10 cellular contexts compared by ENCODE assay signal in genomic region chr5:140356878-140357730, GRCh38. TPM values are rescaled to one million over a fixed set of nuclear protein-coding genes. Genes with fewer than 3 reads are reported as not detected.
A peak's percentile ranks its signal among the peaks of the same experiment; 100 is the strongest.
DNase-seq lines count a peak whose midpoint lies in the region; ATAC-seq and TF ChIP-seq lines count a peak whose summit lies in the region.
"Had no signal": no experiment of that assay in that cellular context is flagged by ENCODE, and none has a peak within 500 bp of the region (broad histone marks: within the 10 kb centered on the region; RNA-seq: fewer than 3 reads in every experiment).

No MANE protein-coding gene starts in this region.

- H3K27me3 Mint-ChIP-seq in activated T-helper 1 cell treated with anti-CD3 and anti-CD28 coated beads, Interleukin-12 subunit alpha, Interleukin-12 subunit beta, Interleukin-2, Interleukin-4 antibody, amounts not matched to agents 30 ng/mL and 10 ng/mL and 1 ng/mL, durations not matched to agents 14 hours and 24 hours and 36 hours (ENCODE audit: insufficient read depth), result peaks cover 4% of the 10 kb centered on the region
- H3K27me3 Mint-ChIP-seq in nephron (ENCODE audit: low read depth), result no peaks in the 10 kb centered on the region

- H3K9me3 Mint-ChIP-seq in activated T-helper 1 cell treated with anti-CD3 and anti-CD28 coated beads, Interleukin-12 subunit alpha, Interleukin-12 subunit beta, Interleukin-2, Interleukin-4 antibody, amounts not matched to agents 30 ng/mL and 10 ng/mL and 1 ng/mL, durations not matched to agents 14 hours and 24 hours and 36 hours, result no peaks in the 10 kb centered on the region
- H3K9me3 Mint-ChIP-seq in nephron, result no peaks in the 10 kb centered on the region

- no peaks in the 10 kb centered on the region for H3K36me3 Mint-ChIP-seq in activated T-helper 1 cell treated with anti-CD3 and anti-CD28 coated beads, Interleukin-12 subunit alpha, Interleukin-12 subunit beta, Interleukin-2, Interleukin-4 antibody, amounts not matched to agents 30 ng/mL and 10 ng/mL and 1 ng/mL, durations not matched to agents 14 hours and 24 hours and 36 hours (ENCODE audit: low read depth)
- H3K36me3 Mint-ChIP-seq in nephron (ENCODE audit: low read depth), result no peaks in the 10 kb centered on the region

- 42% methylated on average over 10 of the region's 10 CpGs for WGBS in prostate gland

- intact Hi-C loops in activated T-helper 1 cell treated with anti-CD3 and anti-CD28 coated beads, Interleukin-12 subunit alpha, Interleukin-12 subunit beta, Interleukin-2, Interleukin-4 antibody, amounts not matched to agents 30 ng/mL and 10 ng/mL and 1 ng/mL, durations not matched to agents 14 hours and 24 hours and 36 hours (cut with micrococcal nuclease), result loop anchor here (1.0 kb wide), 4 partner anchors 11 to 117 kb away; partner anchors contain the start of genes HBEGF and PFDN1
- intact Hi-C loops in prostate gland (cut with DNase I), result loop anchor here (2.0 kb wide), 1 partner anchor 112 kb away; no protein-coding TSS in a partner anchor

- no peaks in the 10 kb centered on the region for H3K36me3 ChIP-seq in prostate gland
- H3K36me3 ChIP-seq: tibial nerve had no signal

- H3K4me3 Mint-ChIP-seq in activated T-helper 1 cell treated with anti-CD3 and anti-CD28 coated beads, Interleukin-12 subunit alpha, Interleukin-12 subunit beta, Interleukin-2, Interleukin-4 antibody, amounts not matched to agents 30 ng/mL and 10 ng/mL and 1 ng/mL, durations not matched to agents 14 hours and 24 hours and 36 hours, result peak overlapping the region; percentile 74
- H3K4me3 Mint-ChIP-seq in nephron, result peak overlapping the region in 2 of 3 experiments; percentile 15 to 52

- TF ChIP-seq POLR2A in prostate gland (IDR thresholded peaks at IDR 0.05), result no peak

- TF ChIP-seq CTCF in nephron (IDR thresholded peaks at IDR 0.05; ENCODE audit: unreplicated experiment in 3 of 3), result no peak
- no peak for TF ChIP-seq CTCF in prostate gland (IDR thresholded peaks at IDR 0.05)

- no peak overlapping the region for H3K27ac ChIP-seq in prostate gland
- H3K27ac ChIP-seq: tibial nerve had no signal

- no peak for DNase-seq in activated T-helper 1 cell treated with anti-CD3 and anti-CD28 coated beads, Interleukin-12 subunit alpha, Interleukin-12 subunit beta, Interleukin-2, Interleukin-4 antibody, amounts not matched to agents 30 ng/mL and 10 ng/mL and 1 ng/mL, durations not matched to agents 14 hours and 24 hours and 36 hours (ENCODE audit: low spot score)
- DNase-seq in NCI-H1048 (lab: John Stamatoyannopoulos, UW), result no peak
- no peak for DNase-seq in DMS153 (lab: John Stamatoyannopoulos, UW)
- no peak for DNase-seq in LoVo (ENCODE audit: low spot score)
- no peak for DNase-seq in prostate gland (ENCODE audit: low spot score)

- H3K4me3 ChIP-seq in prostate gland, result no peak overlapping the region

- H3K4me1 ChIP-seq in prostate gland (replicated peaks), result no peaks in the 10 kb centered on the region

- H3K27me3 ChIP-seq in prostate gland (replicated peaks; ENCODE audit: insufficient read depth), result no peaks in the 10 kb centered on the region
- H3K27me3 ChIP-seq: tibial nerve had no signal

- no peak overlapping the region for H3K27ac Mint-ChIP-seq in activated T-helper 1 cell treated with anti-CD3 and anti-CD28 coated beads, Interleukin-12 subunit alpha, Interleukin-12 subunit beta, Interleukin-2, Interleukin-4 antibody, amounts not matched to agents 30 ng/mL and 10 ng/mL and 1 ng/mL, durations not matched to agents 14 hours and 24 hours and 36 hours
- H3K27ac Mint-ChIP-seq in nephron, result no peak overlapping the region

- ATAC-seq in GM18868 (IDR thresholded peaks at IDR 0.05; ENCODE audit: unreplicated experiment), result peak; percentile 23
- peak; percentile 20 for ATAC-seq in HG02798 (IDR thresholded peaks at IDR 0.05; ENCODE audit: poor library complexity, unreplicated experiment)

- peaks cover 17% of the 10 kb centered on the region for H3K4me1 Mint-ChIP-seq in activated T-helper 1 cell treated with anti-CD3 and anti-CD28 coated beads, Interleukin-12 subunit alpha, Interleukin-12 subunit beta, Interleukin-2, Interleukin-4 antibody, amounts not matched to agents 30 ng/mL and 10 ng/mL and 1 ng/mL, durations not matched to agents 14 hours and 24 hours and 36 hours (ENCODE audit: low read depth)
- H3K4me1 Mint-ChIP-seq in nephron, result peaks cover 5% of the 10 kb centered on the region

- no peaks in the 10 kb centered on the region for H3K9me3 ChIP-seq in prostate gland
- H3K9me3 ChIP-seq: tibial nerve had no signal

RNA-seq across cellular contexts. Expression of gene SLC4A9, which starts 2.9 kb away (rescaled TPM):
- not detected in 2 replicates for total RNA-seq in activated T-helper 1 cell treated with anti-CD3 and anti-CD28 coated beads, Interleukin-12 subunit alpha, Interleukin-12 subunit beta, Interleukin-2, Interleukin-4 antibody, amounts not matched to agents 30 ng/mL and 10 ng/mL and 1 ng/mL, durations not matched to agents 14 hours and 24 hours and 36 hours
- total RNA-seq in prostate gland, result not detected
- total RNA-seq: myocyte, tibial nerve had no signal

RNA-seq across cellular contexts. Expression of gene HBEGF, which starts 10.7 kb away (rescaled TPM):
- total RNA-seq in activated T-helper 1 cell treated with anti-CD3 and anti-CD28 coated beads, Interleukin-12 subunit alpha, Interleukin-12 subunit beta, Interleukin-2, Interleukin-4 antibody, amounts not matched to agents 30 ng/mL and 10 ng/mL and 1 ng/mL, durations not matched to agents 14 hours and 24 hours and 36 hours, result 28.5 and 28.9 TPM in 2 replicates
- 10 to 100 TPM in 1 of 2 donors, 1 to 10 TPM in 1; 7.7 to 24.0 TPM for total RNA-seq in prostate gland

RNA-seq across cellular contexts. Expression of gene ANKHD1, which starts 44.5 kb away (rescaled TPM):
- 121 and 123 TPM in 2 replicates for total RNA-seq in activated T-helper 1 cell treated with anti-CD3 and anti-CD28 coated beads, Interleukin-12 subunit alpha, Interleukin-12 subunit beta, Interleukin-2, Interleukin-4 antibody, amounts not matched to agents 30 ng/mL and 10 ng/mL and 1 ng/mL, durations not matched to agents 14 hours and 24 hours and 36 hours
- total RNA-seq in prostate gland, result 100 to 1,000 TPM in 1 of 2 donors, 10 to 100 TPM in 1; 69.7 to 112 TPM

RNA-seq across cellular contexts. Expression of gene PFDN1, which starts 54.2 kb away (rescaled TPM):
- total RNA-seq in activated T-helper 1 cell treated with anti-CD3 and anti-CD28 coated beads, Interleukin-12 subunit alpha, Interleukin-12 subunit beta, Interleukin-2, Interleukin-4 antibody, amounts not matched to agents 30 ng/mL and 10 ng/mL and 1 ng/mL, durations not matched to agents 14 hours and 24 hours and 36 hours, result 59.5 and 60.6 TPM in 2 replicates
- total RNA-seq in prostate gland, result 100 to 1,000 TPM in 1 of 2 donors, 10 to 100 TPM in 1; 88.0 to 145 TPM
